Comparison of ENCODE assay signal across 1 cellular context in genomic region chr16:28597692-28598261, GRCh38.
A peak's percentile ranks its signal among the peaks of the same experiment; 100 is the strongest.
TF ChIP-seq lines count a peak whose summit lies in the region.

No MANE protein-coding gene starts in this region.

TF ChIP-seq in HepG2, 621 proteins besides CTCF, POLR2A, EP300 and RAD21 (continued from another document and continues in another):
- TF ChIP-seq GMEB2 (CRISPR knock-in tag; IDR thresholded peaks at IDR 0.05; ENCODE audit: low read depth) (no peak), MAFK (conservative IDR thresholded peaks at IDR 0.05 in 1 of 2, IDR thresholded peaks at IDR 0.05 in 1 of 2; ENCODE audit: low read length in 2 of 2) (no peak), NR1H2 (CRISPR knock-in tag; IDR thresholded peaks at IDR 0.05; ENCODE audit: borderline replicate concordance, low read depth) (no peak), ZNF772 (CRISPR knock-in tag; IDR thresholded peaks at IDR 0.05) (no peak), ATF4 (CRISPR knock-in tag; IDR thresholded peaks at IDR 0.05) (no peak), ZSCAN20 (CRISPR knock-in tag; IDR thresholded peaks at IDR 0.05; ENCODE audit: borderline replicate concordance) (no peak), HOXD1 (CRISPR knock-in tag; IDR thresholded peaks at IDR 0.05) (no peak), LCORL (IDR thresholded peaks at IDR 0.05) (no peak), LCORL (CRISPR knock-in tag; IDR thresholded peaks at IDR 0.05) (peak; percentile 79; the same call in 1 of the 2 replicates), ZBTB38 (CRISPR knock-in tag; IDR thresholded peaks at IDR 0.05) (peak; percentile 31; the same call in 1 of the 2 replicates), SRSF9 (IDR thresholded peaks at IDR 0.05; ENCODE audit: borderline replicate concordance, insufficient read depth, low read depth, low read length, poor library complexity, severe bottlenecking) (no peak), ELF3 (CRISPR knock-in tag; IDR thresholded peaks at IDR 0.05) (no peak), ZNF605 (CRISPR knock-in tag; IDR thresholded peaks at IDR 0.05) (no peak; the same call in 1 of the 2 replicates), ZNF713 (CRISPR knock-in tag; IDR thresholded peaks at IDR 0.05) (no peak), ZNF607 (CRISPR knock-in tag; IDR thresholded peaks at IDR 0.05; ENCODE audit: borderline replicate concordance) (no peak), ZBTB2 (CRISPR knock-in tag; IDR thresholded peaks at IDR 0.05; ENCODE audit: low read depth) (no peak), ZNF264 (CRISPR knock-in tag; IDR thresholded peaks at IDR 0.05) (0 out of 2 replicates have a peak, but pooled peaks have one; percentile 27), ZNF253 (CRISPR knock-in tag; IDR thresholded peaks at IDR 0.05; ENCODE audit: borderline replicate concordance) (no peak), SRSF1 (optimal IDR thresholded peaks at IDR 0.05; ENCODE audit: low read depth, low read length) (no peak), DBP (CRISPR knock-in tag; IDR thresholded peaks at IDR 0.05; ENCODE audit: not compliant biosample characterization) (no peak), THAP11 (CRISPR knock-in tag; IDR thresholded peaks at IDR 0.05) (peak; percentile 43), ZNF251 (CRISPR knock-in tag; IDR thresholded peaks at IDR 0.05) (no peak), ZKSCAN5 (CRISPR knock-in tag; IDR thresholded peaks at IDR 0.05) (no peak), SOX5 (CRISPR knock-in tag; IDR thresholded peaks at IDR 0.05; ENCODE audit: borderline replicate concordance) (no peak), ZNF562 (CRISPR knock-in tag; IDR thresholded peaks at IDR 0.05; ENCODE audit: borderline replicate concordance) (no peak), ZFP36 (IDR thresholded peaks at IDR 0.05; ENCODE audit: borderline replicate concordance, low read depth, low read length, partially characterized antibody) (no peak), TOPORS (CRISPR knock-in tag; IDR thresholded peaks at IDR 0.05) (no peak), ZNF432 (CRISPR knock-in tag; IDR thresholded peaks at IDR 0.05; ENCODE audit: borderline replicate concordance) (no peak), ETV6 (CRISPR knock-in tag; conservative IDR thresholded peaks at IDR 0.05) (no peak), MEIS2 (CRISPR knock-in tag; IDR thresholded peaks at IDR 0.05) (0 out of 2 replicates have a peak, but pooled peaks have one; percentile 34), SALL2 (CRISPR knock-in tag; IDR thresholded peaks at IDR 0.05) (no peak)
- TF ChIP-seq, protein P1, sequence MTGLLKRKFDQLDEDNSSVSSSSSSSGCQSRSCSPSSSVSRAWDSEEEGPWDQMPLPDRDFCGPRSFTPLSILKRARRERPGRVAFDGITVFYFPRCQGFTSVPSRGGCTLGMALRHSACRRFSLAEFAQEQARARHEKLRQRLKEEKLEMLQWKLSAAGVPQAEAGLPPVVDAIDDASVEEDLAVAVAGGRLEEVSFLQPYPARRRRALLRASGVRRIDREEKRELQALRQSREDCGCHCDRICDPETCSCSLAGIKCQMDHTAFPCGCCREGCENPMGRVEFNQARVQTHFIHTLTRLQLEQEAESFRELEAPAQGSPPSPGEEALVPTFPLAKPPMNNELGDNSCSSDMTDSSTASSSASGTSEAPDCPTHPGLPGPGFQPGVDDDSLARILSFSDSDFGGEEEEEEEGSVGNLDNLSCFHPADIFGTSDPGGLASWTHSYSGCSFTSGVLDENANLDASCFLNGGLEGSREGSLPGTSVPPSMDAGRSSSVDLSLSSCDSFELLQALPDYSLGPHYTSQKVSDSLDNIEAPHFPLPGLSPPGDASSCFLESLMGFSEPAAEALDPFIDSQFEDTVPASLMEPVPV (CRISPR knock-in tag; IDR thresholded peaks at IDR 0.05): peak; percentile 19; the same call in 1 of the 2 replicates
- TF ChIP-seq, protein P2, sequence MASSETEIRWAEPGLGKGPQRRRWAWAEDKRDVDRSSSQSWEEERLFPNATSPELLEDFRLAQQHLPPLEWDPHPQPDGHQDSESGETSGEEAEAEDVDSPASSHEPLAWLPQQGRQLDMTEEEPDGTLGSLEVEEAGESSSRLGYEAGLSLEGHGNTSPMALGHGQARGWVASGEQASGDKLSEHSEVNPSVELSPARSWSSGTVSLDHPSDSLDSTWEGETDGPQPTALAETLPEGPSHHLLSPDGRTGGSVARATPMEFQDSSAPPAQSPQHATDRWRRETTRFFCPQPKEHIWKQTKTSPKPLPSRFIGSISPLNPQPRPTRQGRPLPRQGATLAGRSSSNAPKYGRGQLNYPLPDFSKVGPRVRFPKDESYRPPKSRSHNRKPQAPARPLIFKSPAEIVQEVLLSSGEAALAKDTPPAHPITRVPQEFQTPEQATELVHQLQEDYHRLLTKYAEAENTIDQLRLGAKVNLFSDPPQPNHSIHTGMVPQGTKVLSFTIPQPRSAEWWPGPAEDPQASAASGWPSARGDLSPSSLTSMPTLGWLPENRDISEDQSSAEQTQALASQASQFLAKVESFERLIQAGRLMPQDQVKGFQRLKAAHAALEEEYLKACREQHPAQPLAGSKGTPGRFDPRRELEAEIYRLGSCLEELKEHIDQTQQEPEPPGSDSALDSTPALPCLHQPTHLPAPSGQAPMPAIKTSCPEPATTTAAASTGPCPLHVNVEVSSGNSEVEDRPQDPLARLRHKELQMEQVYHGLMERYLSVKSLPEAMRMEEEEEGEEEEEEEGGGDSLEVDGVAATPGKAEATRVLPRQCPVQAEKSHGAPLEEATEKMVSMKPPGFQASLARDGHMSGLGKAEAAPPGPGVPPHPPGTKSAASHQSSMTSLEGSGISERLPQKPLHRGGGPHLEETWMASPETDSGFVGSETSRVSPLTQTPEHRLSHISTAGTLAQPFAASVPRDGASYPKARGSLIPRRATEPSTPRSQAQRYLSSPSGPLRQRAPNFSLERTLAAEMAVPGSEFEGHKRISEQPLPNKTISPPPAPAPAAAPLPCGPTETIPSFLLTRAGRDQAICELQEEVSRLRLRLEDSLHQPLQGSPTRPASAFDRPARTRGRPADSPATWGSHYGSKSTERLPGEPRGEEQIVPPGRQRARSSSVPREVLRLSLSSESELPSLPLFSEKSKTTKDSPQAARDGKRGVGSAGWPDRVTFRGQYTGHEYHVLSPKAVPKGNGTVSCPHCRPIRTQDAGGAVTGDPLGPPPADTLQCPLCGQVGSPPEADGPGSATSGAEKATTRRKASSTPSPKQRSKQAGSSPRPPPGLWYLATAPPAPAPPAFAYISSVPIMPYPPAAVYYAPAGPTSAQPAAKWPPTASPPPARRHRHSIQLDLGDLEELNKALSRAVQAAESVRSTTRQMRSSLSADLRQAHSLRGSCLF (CRISPR knock-in tag; IDR thresholded peaks at IDR 0.05; ENCODE audit: borderline replicate concordance): no peak
- TF ChIP-seq, protein P3, sequence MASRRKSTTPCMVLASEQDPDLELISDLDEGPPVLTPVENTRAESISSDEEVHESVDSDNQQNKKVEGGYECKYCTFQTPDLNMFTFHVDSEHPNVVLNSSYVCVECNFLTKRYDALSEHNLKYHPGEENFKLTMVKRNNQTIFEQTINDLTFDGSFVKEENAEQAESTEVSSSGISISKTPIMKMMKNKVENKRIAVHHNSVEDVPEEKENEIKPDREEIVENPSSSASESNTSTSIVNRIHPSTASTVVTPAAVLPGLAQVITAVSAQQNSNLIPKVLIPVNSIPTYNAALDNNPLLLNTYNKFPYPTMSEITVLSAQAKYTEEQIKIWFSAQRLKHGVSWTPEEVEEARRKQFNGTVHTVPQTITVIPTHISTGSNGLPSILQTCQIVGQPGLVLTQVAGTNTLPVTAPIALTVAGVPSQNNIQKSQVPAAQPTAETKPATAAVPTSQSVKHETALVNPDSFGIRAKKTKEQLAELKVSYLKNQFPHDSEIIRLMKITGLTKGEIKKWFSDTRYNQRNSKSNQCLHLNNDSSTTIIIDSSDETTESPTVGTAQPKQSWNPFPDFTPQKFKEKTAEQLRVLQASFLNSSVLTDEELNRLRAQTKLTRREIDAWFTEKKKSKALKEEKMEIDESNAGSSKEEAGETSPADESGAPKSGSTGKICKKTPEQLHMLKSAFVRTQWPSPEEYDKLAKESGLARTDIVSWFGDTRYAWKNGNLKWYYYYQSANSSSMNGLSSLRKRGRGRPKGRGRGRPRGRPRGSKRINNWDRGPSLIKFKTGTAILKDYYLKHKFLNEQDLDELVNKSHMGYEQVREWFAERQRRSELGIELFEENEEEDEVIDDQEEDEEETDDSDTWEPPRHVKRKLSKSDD (CRISPR knock-in tag; IDR thresholded peaks at IDR 0.05; ENCODE audit: low read depth): no peak
- TF ChIP-seq, protein P4, sequence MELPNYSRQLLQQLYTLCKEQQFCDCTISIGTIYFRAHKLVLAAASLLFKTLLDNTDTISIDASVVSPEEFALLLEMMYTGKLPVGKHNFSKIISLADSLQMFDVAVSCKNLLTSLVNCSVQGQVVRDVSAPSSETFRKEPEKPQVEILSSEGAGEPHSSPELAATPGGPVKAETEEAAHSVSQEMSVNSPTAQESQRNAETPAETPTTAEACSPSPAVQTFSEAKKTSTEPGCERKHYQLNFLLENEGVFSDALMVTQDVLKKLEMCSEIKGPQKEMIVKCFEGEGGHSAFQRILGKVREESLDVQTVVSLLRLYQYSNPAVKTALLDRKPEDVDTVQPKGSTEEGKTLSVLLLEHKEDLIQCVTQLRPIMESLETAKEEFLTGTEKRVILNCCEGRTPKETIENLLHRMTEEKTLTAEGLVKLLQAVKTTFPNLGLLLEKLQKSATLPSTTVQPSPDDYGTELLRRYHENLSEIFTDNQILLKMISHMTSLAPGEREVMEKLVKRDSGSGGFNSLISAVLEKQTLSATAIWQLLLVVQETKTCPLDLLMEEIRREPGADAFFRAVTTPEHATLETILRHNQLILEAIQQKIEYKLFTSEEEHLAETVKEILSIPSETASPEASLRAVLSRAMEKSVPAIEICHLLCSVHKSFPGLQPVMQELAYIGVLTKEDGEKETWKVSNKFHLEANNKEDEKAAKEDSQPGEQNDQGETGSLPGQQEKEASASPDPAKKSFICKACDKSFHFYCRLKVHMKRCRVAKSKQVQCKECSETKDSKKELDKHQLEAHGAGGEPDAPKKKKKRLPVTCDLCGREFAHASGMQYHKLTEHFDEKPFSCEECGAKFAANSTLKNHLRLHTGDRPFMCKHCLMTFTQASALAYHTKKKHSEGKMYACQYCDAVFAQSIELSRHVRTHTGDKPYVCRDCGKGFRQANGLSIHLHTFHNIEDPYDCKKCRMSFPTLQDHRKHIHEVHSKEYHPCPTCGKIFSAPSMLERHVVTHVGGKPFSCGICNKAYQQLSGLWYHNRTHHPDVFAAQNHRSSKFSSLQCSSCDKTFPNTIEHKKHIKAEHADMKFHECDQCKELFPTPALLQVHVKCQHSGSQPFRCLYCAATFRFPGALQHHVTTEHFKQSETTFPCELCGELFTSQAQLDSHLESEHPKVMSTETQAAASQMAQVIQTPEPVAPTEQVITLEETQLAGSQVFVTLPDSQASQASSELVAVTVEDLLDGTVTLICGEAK (IDR thresholded peaks at IDR 0.05): no peak
- TF ChIP-seq, protein P4 (CRISPR knock-in tag; IDR thresholded peaks at IDR 0.05): no peak; the same call in 1 of the 2 replicates
